Comparison of ENCODE assay signal across 8 cellular contexts in genomic region chr9:4739587-4740372, GRCh38. TPM values are rescaled to one million over a fixed set of nuclear protein-coding genes. Genes with fewer than 3 reads are reported as not detected.
DNase-seq lines count a peak whose midpoint lies in the region; ATAC-seq and TF ChIP-seq lines count a peak whose summit lies in the region.

No MANE protein-coding gene starts in this region.

- in situ Hi-C loops in GM23248 (cut with MboI): no loop called here

- H3K79me2 ChIP-seq in GM23248 (ENCODE audit: insufficient read depth): peaks cover 52% of the 10 kb centered on the region

- TF ChIP-seq CTCF in nephron progenitor cell (IDR thresholded peaks at IDR 0.05): no peak

- H3K9me2 ChIP-seq in GM23248 (ENCODE audit: insufficient read depth): no peaks in the 10 kb centered on the region

- no peaks in the 10 kb centered on the region for H4K20me1 ChIP-seq in GM23248 (ENCODE audit: insufficient read depth)

- H3K36me3 Mint-ChIP-seq in nephron progenitor cell (ENCODE audit: low read depth): peaks cover 19% of the 10 kb centered on the region

- ATAC-seq in GM21528 (IDR thresholded peaks at IDR 0.05; ENCODE audit: low FRiP score, unreplicated experiment): no peak
- ATAC-seq in HG02885 (IDR thresholded peaks at IDR 0.05; ENCODE audit: poor library complexity, unreplicated experiment): no peak

- peak; percentile 33 for DNase-seq in GM23248
- peak; percentile 47 for DNase-seq in RPMI7951 (ENCODE audit: low read depth)
- no peak for DNase-seq in nephron progenitor cell
- DNase-seq in putamen (ENCODE audit: low spot score): no peak
- no peak for DNase-seq in NCI-H345 (lab: John Stamatoyannopoulos, UW)

- peaks cover 32% of the 10 kb centered on the region for H3F3A ChIP-seq in GM23248 (ENCODE audit: insufficient read depth)

- H3K4me3 ChIP-seq in GM23248 (peak overlapping the region; percentile 84), endocrine pancreas (ENCODE audit: control insufficient read depth, insufficient read depth, low read length) (peak overlapping the region; percentile 91)

- 22 to 27% methylated on average over 25 of the region's 25 CpGs for WGBS in GM23248 (ENCODE audit: low coverage in 1 of 2, low lambda C conversion rate in 2 of 2, missing lambda C conversion rate in 2 of 2), 2 experiments

- no peaks in the 10 kb centered on the region for H3K9me3 Mint-ChIP-seq in nephron progenitor cell

- H3K9ac ChIP-seq in GM23248 (peak overlapping the region; percentile 85), endocrine pancreas (ENCODE audit: control insufficient read depth, insufficient read depth, low read length) (peak overlapping the region; percentile 40)

- H3K4me1 ChIP-seq in GM23248 (ENCODE audit: insufficient read depth) (peaks cover 24% of the 10 kb centered on the region), endocrine pancreas (ENCODE audit: control insufficient read depth, insufficient read depth, low read length) (peaks cover 5% of the 10 kb centered on the region)

- H3K4me1 Mint-ChIP-seq in nephron progenitor cell: peaks cover 28% of the 10 kb centered on the region

- H3K27ac Mint-ChIP-seq in nephron progenitor cell: peak overlapping the region; percentile 65

- H3K9me3 ChIP-seq in GM23248 (ENCODE audit: low read depth) (no peaks in the 10 kb centered on the region), endocrine pancreas (ENCODE audit: control insufficient read depth, low read length) (no peaks in the 10 kb centered on the region)

- H3K36me3 ChIP-seq in GM23248 (ENCODE audit: low read depth) (no peaks in the 10 kb centered on the region), endocrine pancreas (ENCODE audit: control insufficient read depth, insufficient read depth, low read length) (no peaks in the 10 kb centered on the region)

- H3K27me3 ChIP-seq in GM23248 (replicated peaks; ENCODE audit: insufficient read depth) (no peaks in the 10 kb centered on the region), endocrine pancreas (ENCODE audit: control insufficient read depth, insufficient read depth, low read length) (no peaks in the 10 kb centered on the region)

- H2AFZ ChIP-seq in GM23248: peak overlapping the region; percentile 94

- peak overlapping the region; percentile 83 for H3K4me2 ChIP-seq in GM23248 (ENCODE audit: unreplicated experiment)

- H3K27me3 Mint-ChIP-seq in nephron progenitor cell (ENCODE audit: low read depth, poor library complexity): peaks cover 2% of the 10 kb centered on the region

- H3K4me3 Mint-ChIP-seq in nephron progenitor cell: peak overlapping the region; percentile 93

- peak overlapping the region; percentile 50 for H3K27ac ChIP-seq in GM23248

RNA-seq across cellular contexts. Expression of gene AK3, which starts 1.2 kb away (rescaled TPM):
- total RNA-seq in GM23248 (2014; rRNA removed; shearing (Covaris generic)): 58.4 and 62.8 TPM in 2 replicates
- 80.4 and 83.2 TPM in 2 replicates for polyA plus RNA-seq in GM23248 (2016; fragmentation: Nextera tagmentation; extraction: Ambion mirVana)
- total RNA-seq in RPMI7951 (2014; rRNA removed; shearing (Covaris generic)): 57.7 and 70.5 TPM in 2 replicates

RNA-seq across cellular contexts. Expression of gene RCL1, which starts 53.0 kb away (rescaled TPM):
- 4.0 and 7.8 TPM in 2 replicates for total RNA-seq in GM23248 (2014; rRNA removed; shearing (Covaris generic))
- 6.9 and 7.7 TPM in 2 replicates for polyA plus RNA-seq in GM23248 (2016; fragmentation: Nextera tagmentation; extraction: Ambion mirVana)
- 8.4 and 8.6 TPM in 2 replicates for total RNA-seq in RPMI7951 (2014; rRNA removed; shearing (Covaris generic))

Comparison
In these comparisons a context has a peak if more than half of its experiments do, and no peak if none do; other contexts are left out.
1. DNase-seq: peak in GM23248 (single experiment) and RPMI7951 (single experiment); none in nephron progenitor cell (single experiment), putamen (single experiment) and NCI-H345 (single experiment).